Comparison of ENCODE assay signal across 8 cellular contexts in genomic region chr11:66312549-66313320, GRCh38. TPM values are rescaled to one million over a fixed set of nuclear protein-coding genes. Genes with fewer than 3 reads are reported as not detected.
A peak's percentile ranks its signal among the peaks of the same experiment; 100 is the strongest.
DNase-seq lines count a peak whose midpoint lies in the region; ATAC-seq and TF ChIP-seq lines count a peak whose summit lies in the region.

No MANE protein-coding gene starts in this region.

- H3K4me1 Mint-ChIP-seq in endodermal cell: peaks cover 9% of the 10 kb centered on the region

- H3K9me3 ChIP-seq in NT2/D1 (ENCODE audit: insufficient read depth, low read length) (no peaks in the 10 kb centered on the region), endodermal cell (ENCODE audit: control insufficient read depth, low read length) (no peaks in the 10 kb centered on the region)

- no peaks in the 10 kb centered on the region for H3K9me3 Mint-ChIP-seq in endodermal cell

- H3K4me1 ChIP-seq in NT2/D1 (ENCODE audit: insufficient read depth, insufficient read length) (peaks cover 35% of the 10 kb centered on the region), endodermal cell (ENCODE audit: control insufficient read depth, insufficient read depth, low read length) (peaks cover 3% of the 10 kb centered on the region)

- 3 to 9% methylated on average over 11 to 52 of the region's 52 CpGs for WGBS in endodermal cell (ENCODE audit: insufficient coverage in 1 of 2, insufficient read length in 1 of 2), 2 experiments

- H3K27me3 Mint-ChIP-seq in endodermal cell (ENCODE audit: insufficient read depth): peaks cover 22% of the 10 kb centered on the region

- H3K4me3 Mint-ChIP-seq in endodermal cell: peak overlapping the region; percentile 72

- H3K36me3 Mint-ChIP-seq in endodermal cell (ENCODE audit: low read depth): no peaks in the 10 kb centered on the region

- ATAC-seq in GM21390 (IDR thresholded peaks at IDR 0.05; ENCODE audit: unreplicated experiment): peak; percentile 46

- peak overlapping the region; percentile 98 for H3K27ac ChIP-seq in endodermal cell (ENCODE audit: low read depth, low read length)

- H3K9ac ChIP-seq in NT2/D1 (ENCODE audit: insufficient read length, low read depth) (peak overlapping the region; percentile 87), endodermal cell (ENCODE audit: extremely low read depth, low read length, poor library complexity, severe bottlenecking) (peak overlapping the region; percentile 64)

- peaks cover 19% of the 10 kb centered on the region for H3K27me3 ChIP-seq in NT2/D1 (ENCODE audit: insufficient read depth, insufficient read length)
- H3K27me3 ChIP-seq in endodermal cell (ENCODE audit: control insufficient read depth, insufficient read depth, low read length, poor library complexity, severe bottlenecking): no peaks in the 10 kb centered on the region

- DNase-seq in COR-L47 (lab: John Stamatoyannopoulos, UW) (peak; percentile 86), HUDEP-2 (lab: John Stamatoyannopoulos, UW; ENCODE audit: unreplicated experiment in 76 of 76) (peak in 75 of 76 experiments; percentile 54 to 99 (median 97)), NT2/D1 (ENCODE audit: low read depth, low spot score) (peak; percentile 98), endodermal cell (peak; percentile 100), mesenteric fat pad (ENCODE audit: low spot score) (peak; percentile 98)
- peak; percentile 91 for DNase-seq in activated CD8-positive, alpha-beta memory T cell treated with anti-CD3 and anti-CD28 coated beads, Interleukin-2, amount 50 U/mL, for 24 hours (ENCODE audit: extremely low read depth)
- DNase-seq in stimulated activated CD8-positive, alpha-beta memory T cell treated with anti-CD3 and anti-CD28 coated beads, Interleukin-12 subunit alpha, Interleukin-12 subunit beta, amount 100 ng/mL, for 4 hours (ENCODE audit: low read depth): peak; percentile 91

- H3K4me3 ChIP-seq in NT2/D1 (ENCODE audit: insufficient read length, low read depth): peak overlapping the region; percentile 66
- peak overlapping the region; percentile 90 for H3K4me3 ChIP-seq in endodermal cell (ENCODE audit: low read length)

- no peak for TF ChIP-seq CTCF in endodermal cell (conservative IDR thresholded peaks at IDR 0.05)

- H3K36me3 ChIP-seq in NT2/D1 (ENCODE audit: insufficient read depth, insufficient read length, low read length) (peaks cover 3% of the 10 kb centered on the region), endodermal cell (ENCODE audit: control insufficient read depth, insufficient read depth, low read length) (no peaks in the 10 kb centered on the region)

- peak overlapping the region; percentile 95 for H3K27ac Mint-ChIP-seq in endodermal cell

RNA-seq across cellular contexts. Expression of gene CD248, which starts 4.1 kb away (rescaled TPM):
- total RNA-seq in endodermal cell (under 1 TPM; 0.33 to 0.40 TPM), mesenteric fat pad (810 TPM)
- polyA plus RNA-seq in endodermal cell (2013, experiment 1 of 2): 4.7 TPM
- 5.5 TPM for polyA plus RNA-seq in endodermal cell (2013, experiment 2 of 2)

RNA-seq across cellular contexts. Expression of gene TMEM151A, which starts 21.0 kb away (rescaled TPM):
- total RNA-seq in endodermal cell: under 1 TPM in 1 of 2 donors, not detected in 1; 0.20 TPM
- 0.50 TPM for polyA plus RNA-seq in endodermal cell (2013, experiment 1 of 2)
- 0.41 TPM for polyA plus RNA-seq in endodermal cell (2013, experiment 2 of 2)
- 0.19 TPM for total RNA-seq in mesenteric fat pad

RNA-seq across cellular contexts. Expression of gene RIN1, which starts 23.5 kb away (rescaled TPM):
- total RNA-seq in endodermal cell (1 to 10 TPM; 2.2 to 2.6 TPM), mesenteric fat pad (6.5 TPM)
- polyA plus RNA-seq in endodermal cell (2013, experiment 1 of 2): 3.6 TPM
- polyA plus RNA-seq in endodermal cell (2013, experiment 2 of 2): 4.0 TPM

RNA-seq across cellular contexts. Expression of gene YIF1A, which starts 23.8 kb away (rescaled TPM):
- total RNA-seq in endodermal cell: 10 to 100 TPM; 70.6 to 80.1 TPM
- 55.2 TPM for polyA plus RNA-seq in endodermal cell (2013, experiment 1 of 2)
- polyA plus RNA-seq in endodermal cell (2013, experiment 2 of 2): 51.0 TPM
- total RNA-seq in mesenteric fat pad: 81.7 TPM

RNA-seq across cellular contexts. Expression of gene BRMS1, which starts 32.2 kb away (rescaled TPM):
- total RNA-seq in endodermal cell (10 to 100 TPM; 38.7 to 40.3 TPM), mesenteric fat pad (31.8 TPM)
- polyA plus RNA-seq in endodermal cell (2013, experiment 1 of 2): 29.5 TPM
- 30.5 TPM for polyA plus RNA-seq in endodermal cell (2013, experiment 2 of 2)

Comparison
In these comparisons a context has a peak if more than half of its experiments do, and no peak if none do; other contexts are left out.
1. Peak in every context shown above with its lines: DNase-seq, ATAC-seq, H3K4me3 ChIP-seq and H3K27ac ChIP-seq.
2. RNA of gene CD248, which starts 4.1 kb away (total RNA-seq): 810 TPM in mesenteric fat pad (single experiment); 0.33 to 0.40 TPM in endodermal cell; every median in the first group is over 100 times any median in the second.